Comparison of ENCODE assay signal across 8 cellular contexts in the genomic region with DNA sequence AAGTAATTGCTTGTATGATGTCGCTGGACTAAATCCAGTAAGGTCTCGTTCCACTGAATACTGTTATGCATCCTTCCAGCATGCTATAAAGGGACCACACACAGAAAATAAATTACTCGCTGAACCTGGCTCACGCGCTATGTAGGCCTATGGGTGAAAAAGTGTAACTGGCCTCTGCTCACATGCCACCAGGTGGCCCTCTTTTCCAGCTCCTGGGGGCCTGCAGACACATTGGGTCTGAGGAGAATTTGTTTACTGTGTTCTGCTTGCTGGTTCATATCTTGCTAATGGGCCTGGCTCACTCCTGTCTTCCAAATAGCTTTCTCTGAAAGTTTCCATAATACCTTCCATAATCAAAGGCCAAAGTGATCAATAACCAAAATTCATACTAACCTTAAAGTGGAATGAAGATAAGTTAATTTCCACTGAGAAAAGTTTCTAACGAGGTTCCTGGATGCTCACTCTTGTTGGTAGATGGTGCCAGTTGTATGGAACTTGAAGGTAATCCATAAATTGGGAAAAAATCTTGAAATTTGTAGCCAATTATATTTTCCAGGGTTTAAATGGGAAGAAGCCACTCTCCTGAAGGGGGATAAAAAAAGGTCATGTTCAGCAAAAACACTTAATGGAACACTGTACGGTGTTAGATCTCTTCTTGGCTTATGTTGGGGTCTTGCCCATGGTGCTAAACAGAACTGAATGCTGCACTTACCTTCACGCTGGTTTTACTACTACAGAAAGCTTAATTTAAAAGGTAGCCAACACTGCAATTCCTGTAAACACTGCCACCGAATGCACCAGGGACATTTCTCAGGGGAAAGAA. TPM values are rescaled to one million over a fixed set of nuclear protein-coding genes. Genes with fewer than 3 reads are reported as not detected.
DNase-seq lines count a peak whose midpoint lies in the region; ATAC-seq and TF ChIP-seq lines count a peak whose summit lies in the region.

No MANE protein-coding gene starts in this region.

- H3K27me3 ChIP-seq in MM.1S (replicated peaks; ENCODE audit: insufficient read depth, low read length), result no peaks in the 10 kb centered on the region

- H3K79me2 ChIP-seq in MM.1S (ENCODE audit: low read length), result no peaks in the 10 kb centered on the region

- H4K20me1 ChIP-seq in MM.1S (ENCODE audit: insufficient read depth, low read length), result no peaks in the 10 kb centered on the region

- DNase-seq in GM12864 (ENCODE audit: low read depth) (peak; percentile 30), MM.1S (no peak), anterior cingulate cortex (lab: John Stamatoyannopoulos, UW) (no peak), RWPE1 (ENCODE audit: low spot score) (no peak), cerebellum (ENCODE audit: low spot score) (no peak)
- DNase-seq in activated T-helper 2 cell treated with anti-CD3 and anti-CD28 coated beads, Interferon-gamma antibody, Interleukin-2, Interleukin-4, amounts not matched to agents 10 μg/mL and 5 μg/mL and 100 μg/mL, durations not matched to agents 14 hours and 24 hours and 36 hours (ENCODE audit: low spot score), result peak; percentile 26
- peak; percentile 2 for DNase-seq in stimulated activated CD8-positive, alpha-beta memory T cell treated with anti-CD3 and anti-CD28 coated beads, Interleukin-12 subunit alpha, Interleukin-12 subunit beta, amount 100 ng/mL, for 1 hour (ENCODE audit: low read depth)

- H3K36me3 ChIP-seq in MM.1S (replicated peaks; ENCODE audit: insufficient read depth, low read length), result no peaks in the 10 kb centered on the region

- no peaks in the 10 kb centered on the region for H3K9me2 ChIP-seq in MM.1S (replicated peaks; ENCODE audit: insufficient read depth, low read length)

- H3K4me1 ChIP-seq in MM.1S (ENCODE audit: low read length), result peaks cover 6% of the 10 kb centered on the region; the same call in 1 of the 2 replicates

- H3K27ac ChIP-seq in MM.1S (ENCODE audit: low read length), result no peak overlapping the region
- no peak overlapping the region for H3K27ac ChIP-seq in RWPE1

- peak; percentile 77 for ATAC-seq in GM21576 (IDR thresholded peaks at IDR 0.05; ENCODE audit: unreplicated experiment)

- no peaks in the 10 kb centered on the region for H3K9me3 Mint-ChIP-seq in activated T-helper 2 cell treated with anti-CD3 and anti-CD28 coated beads, Interferon-gamma antibody, Interleukin-2, Interleukin-4, amounts not matched to agents 10 μg/mL and 5 μg/mL and 100 μg/mL, durations not matched to agents 14 hours and 24 hours and 36 hours

- no peaks in the 10 kb centered on the region for H3K36me3 Mint-ChIP-seq in activated T-helper 2 cell treated with anti-CD3 and anti-CD28 coated beads, Interferon-gamma antibody, Interleukin-2, Interleukin-4, amounts not matched to agents 10 μg/mL and 5 μg/mL and 100 μg/mL, durations not matched to agents 14 hours and 24 hours and 36 hours (ENCODE audit: low read depth)

- no peak overlapping the region for H3K4me3 Mint-ChIP-seq in activated T-helper 2 cell treated with anti-CD3 and anti-CD28 coated beads, Interferon-gamma antibody, Interleukin-2, Interleukin-4, amounts not matched to agents 10 μg/mL and 5 μg/mL and 100 μg/mL, durations not matched to agents 14 hours and 24 hours and 36 hours (ENCODE audit: low read depth)

- POLR2A ChIA-PET in RWPE1 (lab: Yijun Ruan, JAX; ENCODE audit: low non-redundant PET), result no interaction called here

- no peaks in the 10 kb centered on the region for H3K9me3 ChIP-seq in MM.1S (replicated peaks; ENCODE audit: insufficient read depth, low read length)

- no peaks in the 10 kb centered on the region for H3K4me1 Mint-ChIP-seq in activated T-helper 2 cell treated with anti-CD3 and anti-CD28 coated beads, Interferon-gamma antibody, Interleukin-2, Interleukin-4, amounts not matched to agents 10 μg/mL and 5 μg/mL and 100 μg/mL, durations not matched to agents 14 hours and 24 hours and 36 hours (ENCODE audit: low read depth)

- intact Hi-C loops in activated T-helper 2 cell treated with anti-CD3 and anti-CD28 coated beads, Interferon-gamma antibody, Interleukin-2, Interleukin-4, amounts not matched to agents 10 μg/mL and 5 μg/mL and 100 μg/mL, durations not matched to agents 14 hours and 24 hours and 36 hours (cut with micrococcal nuclease), result no loop called here

- H3K4me2 ChIP-seq in MM.1S (ENCODE audit: low read depth, low read length), result no peak overlapping the region

- H3K27ac Mint-ChIP-seq in activated T-helper 2 cell treated with anti-CD3 and anti-CD28 coated beads, Interferon-gamma antibody, Interleukin-2, Interleukin-4, amounts not matched to agents 10 μg/mL and 5 μg/mL and 100 μg/mL, durations not matched to agents 14 hours and 24 hours and 36 hours, result no peak overlapping the region

- CTCF ChIA-PET in RWPE1 (lab: Yijun Ruan, JAX), result no interaction called here

- peak; percentile 74 for TF ChIP-seq CTCF in GM12864 (IDR thresholded peaks at IDR 0.05; ENCODE audit: low read depth, low read length, missing control alignments)
- peak; percentile 27 for TF ChIP-seq CTCF in MM.1S (IDR thresholded peaks at IDR 0.05; ENCODE audit: low read length)
- TF ChIP-seq CTCF in RWPE1 (conservative IDR thresholded peaks at IDR 0.05; ENCODE audit: low read depth), result no peak

- no peaks in the 10 kb centered on the region for H3F3A ChIP-seq in MM.1S (ENCODE audit: insufficient read depth, low read length)

- H3K27me3 Mint-ChIP-seq in activated T-helper 2 cell treated with anti-CD3 and anti-CD28 coated beads, Interferon-gamma antibody, Interleukin-2, Interleukin-4, amounts not matched to agents 10 μg/mL and 5 μg/mL and 100 μg/mL, durations not matched to agents 14 hours and 24 hours and 36 hours (ENCODE audit: low read depth), result peaks cover 22% of the 10 kb centered on the region

- H3K9ac ChIP-seq in MM.1S (ENCODE audit: low read length), result no peak overlapping the region

- no peak overlapping the region for H2AFZ ChIP-seq in MM.1S (ENCODE audit: low read length)

- no peak overlapping the region for H3K4me3 ChIP-seq in GM12864 (ENCODE audit: low read depth, low read length)
- no peak overlapping the region for H3K4me3 ChIP-seq in MM.1S (ENCODE audit: low read length)

RNA-seq across cellular contexts. Expression of a gene that starts 27.0 kb away (rescaled TPM):
- not detected in 2 replicates for total RNA-seq in activated T-helper 2 cell treated with anti-CD3 and anti-CD28 coated beads, Interferon-gamma antibody, Interleukin-2, Interleukin-4, amounts not matched to agents 10 μg/mL and 5 μg/mL and 100 μg/mL, durations not matched to agents 14 hours and 24 hours and 36 hours
- not detected for total RNA-seq in cerebellum

Comparison
In these comparisons a context has a peak if more than half of its experiments do, and no peak if none do; other contexts are left out.
1. DNase-seq: peak in GM12864 (single experiment), activated T-helper 2 cell treated with anti-CD3 and anti-CD28 coated beads, Interferon-gamma antibody, Interleukin-2, Interleukin-4, amounts not matched to agents 10 μg/mL and 5 μg/mL and 100 μg/mL, durations not matched to agents 14 hours and 24 hours and 36 hours (single experiment) and stimulated activated CD8-positive, alpha-beta memory T cell treated with anti-CD3 and anti-CD28 coated beads, Interleukin-12 subunit alpha, Interleukin-12 subunit beta, amount 100 ng/mL, for 1 hour (single experiment); none in MM.1S (single experiment), anterior cingulate cortex (0 of 58), RWPE1 (single experiment) and cerebellum (single experiment).